In genomic region chr3:24185738-24186384, GRCh38 we compare ENCODE assay signal across 9 cellular contexts.
DNase-seq lines count a peak whose midpoint lies in the region; ATAC-seq and TF ChIP-seq lines count a peak whose summit lies in the region.
"Had no signal": no experiment of that assay in that cellular context is flagged by ENCODE, and none has a peak within 500 bp of the region (broad histone marks: within the 10 kb centered on the region; RNA-seq: fewer than 3 reads in every experiment).

No MANE protein-coding gene starts in this region.

- H3K36me3 Mint-ChIP-seq in activated CD8-positive, alpha-beta T cell treated with anti-CD3 and anti-CD28 coated beads, Interleukin-2, amount 10 ng/mL, durations not matched to agents 7 days and 5 days (ENCODE audit: low read depth) = no peaks in the 10 kb centered on the region

- H3K4me1 Mint-ChIP-seq in activated CD8-positive, alpha-beta T cell treated with anti-CD3 and anti-CD28 coated beads, Interleukin-2, amount 10 ng/mL, durations not matched to agents 7 days and 5 days (ENCODE audit: low read depth) = no peaks in the 10 kb centered on the region

- H4K20me1 ChIP-seq in MM.1S (ENCODE audit: insufficient read depth, low read length) = no peaks in the 10 kb centered on the region

- H3K27ac ChIP-seq in AG04450 (ENCODE audit: low read depth, low read length) (no peak overlapping the region), MM.1S (ENCODE audit: low read length) (no peak overlapping the region)
- H3K27ac ChIP-seq: SK-N-MC had no signal

- no peaks in the 10 kb centered on the region for H3K9me2 ChIP-seq in MM.1S (replicated peaks; ENCODE audit: insufficient read depth, low read length)

- H3K4me3 Mint-ChIP-seq in activated CD8-positive, alpha-beta T cell treated with anti-CD3 and anti-CD28 coated beads, Interleukin-2, amount 10 ng/mL, durations not matched to agents 7 days and 5 days = no peak overlapping the region

- CTCF ChIA-PET in AG04450 (lab: Charles Lee) = interaction anchor here (0.6 to 3.3 kb wide), 38 partner anchors 8 to 587 kb away, joined by 3 to 26 read pairs (median 6); no protein-coding TSS in a partner anchor
- CTCF ChIA-PET in activated CD8-positive, alpha-beta T cell treated with anti-CD3 and anti-CD28 coated beads, Interleukin-2, amount 10 ng/mL, durations not matched to agents 7 days and 5 days (lab: Charles Lee) = interaction anchor here (0.5 to 1.4 kb wide), 10 partner anchors 13 to 269 kb away, joined by 3 to 6 read pairs (median 3); partner anchors contain the start of genes NKIRAS1 and RPL15

- no peaks in the 10 kb centered on the region for H3K27me3 ChIP-seq in AG04450 (ENCODE audit: control insufficient read depth, insufficient read depth, low read length)
- H3K27me3 ChIP-seq in MM.1S (replicated peaks; ENCODE audit: insufficient read depth, low read length) = no peaks in the 10 kb centered on the region

- H3K79me2 ChIP-seq in MM.1S (ENCODE audit: low read length) = no peaks in the 10 kb centered on the region

- ATAC-seq in HG02588 (IDR thresholded peaks at IDR 0.05; ENCODE audit: unreplicated experiment) (peak; percentile 76), omental fat pad (ENCODE audit: low FRiP score) (peak; percentile 68)
- peak; percentile 53 for ATAC-seq in activated CD8-positive, alpha-beta T cell treated with anti-CD3 and anti-CD28 coated beads, Interleukin-2, amount 10 ng/mL, durations not matched to agents 7 days and 5 days

- peak; percentile 26 for DNase-seq in AG04450 (ENCODE audit: low read depth, low spot score)
- peak; percentile 39 for DNase-seq in MM.1S
- DNase-seq in activated CD8-positive, alpha-beta T cell treated with anti-CD3 and anti-CD28 coated beads, Interleukin-2, amount 10 ng/mL, durations not matched to agents 7 days and 5 days = peak; percentile 31
- DNase-seq in foreskin fibroblast = peak; percentile 37 to 75
- no peak for DNase-seq in omental fat pad (ENCODE audit: low spot score)
- DNase-seq in activated CD4-positive, CD25-positive, alpha-beta regulatory T cell treated with anti-CD3 and anti-CD28 coated beads, Interleukin-2, amount 50 U/mL, for 72 hours = no peak

- no peak overlapping the region for H3K27ac Mint-ChIP-seq in activated CD8-positive, alpha-beta T cell treated with anti-CD3 and anti-CD28 coated beads, Interleukin-2, amount 10 ng/mL, durations not matched to agents 7 days and 5 days

- no peak overlapping the region for H3K4me2 ChIP-seq in MM.1S (ENCODE audit: low read depth, low read length)

- POLR2A ChIA-PET in AG04450 (lab: Yijun Ruan, JAX) = interaction anchor here (0.6 kb wide), 1 partner anchor 33 kb away, joined by 3 read pairs; no protein-coding TSS in a partner anchor
- POLR2A ChIA-PET in activated CD8-positive, alpha-beta T cell treated with anti-CD3 and anti-CD28 coated beads, Interleukin-2, amount 10 ng/mL, durations not matched to agents 7 days and 5 days (lab: Charles Lee) = no interaction called here

- H3K9me3 Mint-ChIP-seq in activated CD8-positive, alpha-beta T cell treated with anti-CD3 and anti-CD28 coated beads, Interleukin-2, amount 10 ng/mL, durations not matched to agents 7 days and 5 days (ENCODE audit: insufficient read depth) = no peaks in the 10 kb centered on the region

- H3K9ac ChIP-seq in MM.1S (ENCODE audit: low read length) = no peak overlapping the region

- H3K4me3 ChIP-seq in AG04450 (ENCODE audit: low read depth, low read length) (no peak overlapping the region), MM.1S (ENCODE audit: low read length) (no peak overlapping the region), foreskin fibroblast (ENCODE audit: low read depth in 1 of 2, low read length in 2 of 2) (no peak overlapping the region)
- H3K4me3 ChIP-seq: SK-N-MC had no signal

- H3K9me3 ChIP-seq in AG04450 (ENCODE audit: control insufficient read depth, insufficient read depth, low read length) (no peaks in the 10 kb centered on the region), MM.1S (replicated peaks; ENCODE audit: insufficient read depth, low read length) (no peaks in the 10 kb centered on the region)

- TF ChIP-seq CTCF in AG04450 (IDR thresholded peaks at IDR 0.05; ENCODE audit: low read depth, low read length) (peak; percentile 71), GM12873 (IDR thresholded peaks at IDR 0.05; ENCODE audit: insufficient read depth, low read depth, low read length, missing control alignments) (peak; percentile 78), MM.1S (IDR thresholded peaks at IDR 0.05; ENCODE audit: low read length) (peak; percentile 56), foreskin fibroblast (IDR thresholded peaks at IDR 0.05; ENCODE audit: low read depth, low read length) (peak; percentile 57), omental fat pad (IDR thresholded peaks at IDR 0.05) (peak in 2 of 3 donors; percentile 13 to 43)

- no peaks in the 10 kb centered on the region for H3K36me3 ChIP-seq in MM.1S (replicated peaks; ENCODE audit: insufficient read depth, low read length)

- no peaks in the 10 kb centered on the region for H3K4me1 ChIP-seq in MM.1S (ENCODE audit: low read length)

- no peaks in the 10 kb centered on the region for H3F3A ChIP-seq in MM.1S (ENCODE audit: insufficient read depth, low read length)

- no peaks in the 10 kb centered on the region for H3K27me3 Mint-ChIP-seq in activated CD8-positive, alpha-beta T cell treated with anti-CD3 and anti-CD28 coated beads, Interleukin-2, amount 10 ng/mL, durations not matched to agents 7 days and 5 days (ENCODE audit: low read depth)

- H2AFZ ChIP-seq in MM.1S (ENCODE audit: low read length) = 0 out of 2 replicates have a peak overlapping the region, but pooled peaks have one; percentile 19

Comparison
In these comparisons a context has a peak if more than half of its experiments do, and no peak if none do; other contexts are left out.
1. DNase-seq: peak in AG04450 (single experiment), MM.1S (single experiment), activated CD8-positive, alpha-beta T cell treated with anti-CD3 and anti-CD28 coated beads, Interleukin-2, amount 10 ng/mL, durations not matched to agents 7 days and 5 days (single experiment) and foreskin fibroblast (2 of 2); none in omental fat pad (single experiment) and activated CD4-positive, CD25-positive, alpha-beta regulatory T cell treated with anti-CD3 and anti-CD28 coated beads, Interleukin-2, amount 50 U/mL, for 72 hours (single experiment).
2. CTCF ChIP-seq: peak in every context shown above with its lines; median percentile 78 in GM12873; 71 in AG04450; 57 in foreskin fibroblast; 56 in MM.1S; 28 in omental fat pad.
3. Peak in every context shown above with its lines, with median percentiles within 50 percentile points of each other: ATAC-seq.